In the genomic region with DNA sequence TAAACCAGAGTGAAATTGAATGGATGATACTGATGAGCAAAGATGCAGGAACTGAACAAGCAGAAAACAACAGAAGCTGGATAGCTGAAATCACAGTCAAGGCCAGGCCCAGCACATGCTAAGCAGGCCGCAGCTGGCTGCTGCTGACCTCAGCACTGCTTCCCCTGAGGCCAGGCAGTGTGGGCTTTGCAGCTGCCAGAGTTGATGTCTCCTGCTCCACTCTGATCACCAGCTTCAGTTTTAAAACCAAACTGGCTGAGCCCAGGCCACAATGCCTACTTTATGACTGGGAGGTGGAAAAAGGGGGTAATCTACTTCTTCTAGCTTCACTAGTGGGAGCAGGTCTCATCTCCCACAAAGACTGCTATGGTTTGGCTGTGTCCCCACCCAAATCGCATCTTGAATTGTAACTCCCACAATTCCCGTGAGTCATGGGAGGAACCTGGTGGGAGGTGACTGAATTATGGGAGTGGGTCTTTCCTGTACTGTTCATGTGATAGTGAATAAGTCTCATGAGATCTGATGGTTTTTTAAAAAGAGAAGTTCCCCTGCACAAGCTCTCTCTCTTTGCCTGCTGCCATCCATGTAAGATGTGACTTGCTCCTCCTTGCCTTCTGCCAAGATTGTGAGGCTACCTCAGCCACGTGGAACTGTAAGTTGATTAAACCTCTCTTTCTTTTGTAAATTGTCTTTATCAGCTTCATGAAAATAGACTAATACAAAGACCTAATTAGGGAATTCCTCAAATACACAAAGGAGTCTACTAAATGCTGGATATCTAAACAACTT, we compare ENCODE assay signal across 1 cellular context.
TF ChIP-seq lines count a peak whose summit lies in the region.

No MANE protein-coding gene starts in this region.

TF ChIP-seq in K562, 482 proteins besides CTCF, POLR2A, EP300 and RAD21 (continued from another document):
- TF ChIP-seq, protein P1, sequence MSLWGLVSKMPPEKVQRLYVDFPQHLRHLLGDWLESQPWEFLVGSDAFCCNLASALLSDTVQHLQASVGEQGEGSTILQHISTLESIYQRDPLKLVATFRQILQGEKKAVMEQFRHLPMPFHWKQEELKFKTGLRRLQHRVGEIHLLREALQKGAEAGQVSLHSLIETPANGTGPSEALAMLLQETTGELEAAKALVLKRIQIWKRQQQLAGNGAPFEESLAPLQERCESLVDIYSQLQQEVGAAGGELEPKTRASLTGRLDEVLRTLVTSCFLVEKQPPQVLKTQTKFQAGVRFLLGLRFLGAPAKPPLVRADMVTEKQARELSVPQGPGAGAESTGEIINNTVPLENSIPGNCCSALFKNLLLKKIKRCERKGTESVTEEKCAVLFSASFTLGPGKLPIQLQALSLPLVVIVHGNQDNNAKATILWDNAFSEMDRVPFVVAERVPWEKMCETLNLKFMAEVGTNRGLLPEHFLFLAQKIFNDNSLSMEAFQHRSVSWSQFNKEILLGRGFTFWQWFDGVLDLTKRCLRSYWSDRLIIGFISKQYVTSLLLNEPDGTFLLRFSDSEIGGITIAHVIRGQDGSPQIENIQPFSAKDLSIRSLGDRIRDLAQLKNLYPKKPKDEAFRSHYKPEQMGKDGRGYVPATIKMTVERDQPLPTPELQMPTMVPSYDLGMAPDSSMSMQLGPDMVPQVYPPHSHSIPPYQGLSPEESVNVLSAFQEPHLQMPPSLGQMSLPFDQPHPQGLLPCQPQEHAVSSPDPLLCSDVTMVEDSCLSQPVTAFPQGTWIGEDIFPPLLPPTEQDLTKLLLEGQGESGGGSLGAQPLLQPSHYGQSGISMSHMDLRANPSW (CRISPR knock-in tag; IDR thresholded peaks at IDR 0.05), result no peak
- no peak for TF ChIP-seq ADNP (tag; IDR thresholded peaks at IDR 0.05)
- peak; percentile 86 for TF ChIP-seq ZNF431 (CRISPR knock-in tag; IDR thresholded peaks at IDR 0.05)
